In genomic region chr14:91273885-91274273, GRCh38 we compare ENCODE assay signal across 22 cellular contexts. TPM values are rescaled to one million over a fixed set of nuclear protein-coding genes. Genes with fewer than 3 reads are reported as not detected.
DNase-seq lines count a peak whose midpoint lies in the region; ATAC-seq and TF ChIP-seq lines count a peak whose summit lies in the region.
"Had no signal": no experiment of that assay in that cellular context is flagged by ENCODE, and none has a peak within 500 bp of the region (broad histone marks: within the 10 kb centered on the region; RNA-seq: fewer than 3 reads in every experiment).

No MANE protein-coding gene starts in this region.

- H3K4me3 ChIP-seq in CD8-positive, alpha-beta T cell (ENCODE audit: low read depth, low read length), result no peak overlapping the region
- H3K4me3 ChIP-seq in left lung, result no peak overlapping the region
- H3K4me3 ChIP-seq: PC-9, SJSA1 had no signal

- DNase-seq in activated CD4-positive, alpha-beta T cell treated with anti-CD3 and anti-CD28 coated beads for 36 hours, result no peak
- DNase-seq in activated CD4-positive, alpha-beta T cell treated with anti-CD3 and anti-CD28 coated beads for 48 hours, result no peak
- no peak for DNase-seq in CD8-positive, alpha-beta T cell
- DNase-seq in left lung (peak in 1 of 2 donors; percentile 53), Kasumi-1 (lab: John Stamatoyannopoulos, UW) (no peak)
- no peak for DNase-seq in stimulated activated effector memory CD8-positive, alpha-beta T cell treated with anti-CD3 and anti-CD28 coated beads, Interleukin-12 subunit alpha, Interleukin-12 subunit beta, amount 100 ng/mL, for 72 hours (ENCODE audit: low spot score in 2 of 2)
- DNase-seq: CD4-positive, alpha-beta T cell; COR-L47; DND-41; Karpas-422; NCI-H1092 treated with DMSO at 0.1 percent for 48 hours; NCI-H1436; NCI-H2081 treated with DMSO at 0.1 percent for 48 hours; NCI-H2171; NCI-H226; NCI-H524; NCI-H774; PC-9; Right ventricle myocardium superior had no signal

- H3K36me3 Mint-ChIP-seq in activated CD4-positive, alpha-beta T cell treated with anti-CD3 and anti-CD28 coated beads for 36 hours (ENCODE audit: low read depth), result peaks cover 47% of the 10 kb centered on the region
- H3K36me3 Mint-ChIP-seq in CD8-positive, alpha-beta T cell, result peaks cover 76% of the 10 kb centered on the region
- H3K36me3 Mint-ChIP-seq in stimulated activated effector memory CD8-positive, alpha-beta T cell treated with anti-CD3 and anti-CD28 coated beads, Interleukin-12 subunit alpha, Interleukin-12 subunit beta, amount 100 ng/mL, for 72 hours, result peaks cover 98% of the 10 kb centered on the region

- peak overlapping the region; percentile 15 for H3K27ac Mint-ChIP-seq in activated CD4-positive, alpha-beta T cell treated with anti-CD3 and anti-CD28 coated beads for 36 hours
- peak overlapping the region; percentile 60 for H3K27ac Mint-ChIP-seq in CD8-positive, alpha-beta T cell
- peak overlapping the region; percentile 86 for H3K27ac Mint-ChIP-seq in stimulated activated effector memory CD8-positive, alpha-beta T cell treated with anti-CD3 and anti-CD28 coated beads, Interleukin-12 subunit alpha, Interleukin-12 subunit beta, amount 100 ng/mL, for 72 hours
- H3K27ac Mint-ChIP-seq: CD4-positive, alpha-beta T cell had no signal

- no peaks in the 10 kb centered on the region for H3K9me3 ChIP-seq in CD8-positive, alpha-beta T cell (ENCODE audit: low read length)
- no peaks in the 10 kb centered on the region for H3K9me3 ChIP-seq in left lung
- H3K9me3 ChIP-seq: SJSA1 had no signal

- CTCF ChIA-PET in activated CD4-positive, alpha-beta T cell treated with anti-CD3 and anti-CD28 coated beads for 36 hours (lab: Charles Lee), result interaction anchor here (0.6 to 2.3 kb wide), 2 partner anchors 13 to 101 kb away, joined by 4 to 5 read pairs; no protein-coding TSS in a partner anchor
- CTCF ChIA-PET in CD8-positive, alpha-beta T cell (lab: Charles Lee), result interaction anchor here (2.0 to 2.6 kb wide), 2 partner anchors 12 to 97 kb away, joined by 9 to 14 read pairs; no protein-coding TSS in a partner anchor

- H3K4me3 Mint-ChIP-seq in activated CD4-positive, alpha-beta T cell treated with anti-CD3 and anti-CD28 coated beads for 36 hours, result no peak overlapping the region
- H3K4me3 Mint-ChIP-seq in CD8-positive, alpha-beta T cell, result no peak overlapping the region
- no peak overlapping the region for H3K4me3 Mint-ChIP-seq in stimulated activated effector memory CD8-positive, alpha-beta T cell treated with anti-CD3 and anti-CD28 coated beads, Interleukin-12 subunit alpha, Interleukin-12 subunit beta, amount 100 ng/mL, for 72 hours
- H3K4me3 Mint-ChIP-seq: CD4-positive, alpha-beta T cell had no signal

- no peak for TF ChIP-seq CTCF in CD8-positive, alpha-beta T cell (IDR thresholded peaks at IDR 0.05)
- no peak for TF ChIP-seq CTCF in left lung (IDR thresholded peaks at IDR 0.05)

- no peaks in the 10 kb centered on the region for H3K27me3 ChIP-seq in CD8-positive, alpha-beta T cell (ENCODE audit: insufficient read depth, low read length)
- no peaks in the 10 kb centered on the region for H3K27me3 ChIP-seq in left lung
- H3K27me3 ChIP-seq: SJSA1 had no signal

- H3K4me1 Mint-ChIP-seq in activated CD4-positive, alpha-beta T cell treated with anti-CD3 and anti-CD28 coated beads for 36 hours, result no peaks in the 10 kb centered on the region
- peaks cover 2% of the 10 kb centered on the region for H3K4me1 Mint-ChIP-seq in CD8-positive, alpha-beta T cell (ENCODE audit: low read depth)
- H3K4me1 Mint-ChIP-seq in stimulated activated effector memory CD8-positive, alpha-beta T cell treated with anti-CD3 and anti-CD28 coated beads, Interleukin-12 subunit alpha, Interleukin-12 subunit beta, amount 100 ng/mL, for 72 hours, result peaks cover 11% of the 10 kb centered on the region

- intact Hi-C loops in activated CD4-positive, alpha-beta T cell treated with anti-CD3 and anti-CD28 coated beads for 36 hours (cut with DNase I, micrococcal nuclease), result no loop called here
- intact Hi-C loops in CD8-positive, alpha-beta T cell (cut with DNase I, micrococcal nuclease), result no loop called here
- intact Hi-C loops in left lung (cut with DNase I), result no loop called here

- no peak overlapping the region for H3K27ac ChIP-seq in CD8-positive, alpha-beta T cell (ENCODE audit: low read depth, low read length)
- peak overlapping the region in 1 of 2 donors; percentile 48 for H3K27ac ChIP-seq in left lung
- H3K27ac ChIP-seq: PC-9, SJSA1 had no signal

- POLR2A ChIA-PET in activated CD4-positive, alpha-beta T cell treated with anti-CD3 and anti-CD28 coated beads for 36 hours (lab: Charles Lee), result no interaction called here
- POLR2A ChIA-PET in CD8-positive, alpha-beta T cell (lab: Charles Lee), result no interaction called here

- H3K9me3 Mint-ChIP-seq in activated CD4-positive, alpha-beta T cell treated with anti-CD3 and anti-CD28 coated beads for 36 hours (ENCODE audit: low read depth), result no peaks in the 10 kb centered on the region
- H3K9me3 Mint-ChIP-seq in CD8-positive, alpha-beta T cell, result no peaks in the 10 kb centered on the region
- no peaks in the 10 kb centered on the region for H3K9me3 Mint-ChIP-seq in stimulated activated effector memory CD8-positive, alpha-beta T cell treated with anti-CD3 and anti-CD28 coated beads, Interleukin-12 subunit alpha, Interleukin-12 subunit beta, amount 100 ng/mL, for 72 hours
- H3K9me3 Mint-ChIP-seq: CD4-positive, alpha-beta T cell had no signal

- no peak for ATAC-seq in activated CD4-positive, alpha-beta T cell treated with anti-CD3 and anti-CD28 coated beads for 36 hours
- no peak for ATAC-seq in CD8-positive, alpha-beta T cell
- peak; percentile 76 for ATAC-seq in left lung
- no peak for ATAC-seq in stimulated activated effector memory CD8-positive, alpha-beta T cell treated with anti-CD3 and anti-CD28 coated beads, Interleukin-12 subunit alpha, Interleukin-12 subunit beta, amount 100 ng/mL, for 72 hours
- ATAC-seq in GM21825 (IDR thresholded peaks at IDR 0.05; ENCODE audit: unreplicated experiment), result no peak
- ATAC-seq: HepG2 had no signal

- no peaks in the 10 kb centered on the region for H3K4me1 ChIP-seq in CD8-positive, alpha-beta T cell (ENCODE audit: insufficient read depth, low read length)
- H3K4me1 ChIP-seq in left lung, result peaks cover 0 to 21% of the 10 kb centered on the region in 2 donors

- H3K36me3 ChIP-seq in CD8-positive, alpha-beta T cell (ENCODE audit: insufficient read depth, low read length), result peaks cover 74% of the 10 kb centered on the region
- peaks cover 0 to 72% of the 10 kb centered on the region in 2 donors for H3K36me3 ChIP-seq in left lung
- H3K36me3 ChIP-seq: SJSA1 had no signal

- no peaks in the 10 kb centered on the region for H3K27me3 Mint-ChIP-seq in activated CD4-positive, alpha-beta T cell treated with anti-CD3 and anti-CD28 coated beads for 36 hours
- H3K27me3 Mint-ChIP-seq in CD8-positive, alpha-beta T cell (ENCODE audit: low read depth), result no peaks in the 10 kb centered on the region
- H3K27me3 Mint-ChIP-seq: CD4-positive, alpha-beta T cell had no signal

RNA-seq across cellular contexts. Expression of gene GPR68, which starts 29.4 kb away (rescaled TPM):
- 10 to 100 TPM in 1 of 2 experiments, 1 to 10 TPM in 1; 9.4 to 11.2 TPM for total RNA-seq in activated CD4-positive, alpha-beta T cell treated with anti-CD3 and anti-CD28 coated beads for 36 hours
- 1 to 10 TPM; 3.6 to 5.1 TPM for total RNA-seq in CD8-positive, alpha-beta T cell
- total RNA-seq in left lung, result 1 to 10 TPM; 3.9 to 4.2 TPM
- total RNA-seq: HepG2, PC-9, SJSA1 had no signal

Comparison
In these comparisons a context has a peak if more than half of its experiments do, and no peak if none do; other contexts are left out.
1. H3K27ac Mint-ChIP-seq: peak in every context shown above with its lines; median percentile 86 in stimulated activated effector memory CD8-positive, alpha-beta T cell treated with anti-CD3 and anti-CD28 coated beads, Interleukin-12 subunit alpha, Interleukin-12 subunit beta, amount 100 ng/mL, for 72 hours; 60 in CD8-positive, alpha-beta T cell; 15 in activated CD4-positive, alpha-beta T cell treated with anti-CD3 and anti-CD28 coated beads for 36 hours.